8 cellular contexts compared by ENCODE assay signal in genomic region chr2:10120158-10120937, GRCh38. TPM values are rescaled to one million over a fixed set of nuclear protein-coding genes. Genes with fewer than 3 reads are reported as not detected.
DNase-seq lines count a peak whose midpoint lies in the region; ATAC-seq and TF ChIP-seq lines count a peak whose summit lies in the region.

No MANE protein-coding gene starts in this region.

- H3K79me2 ChIP-seq in GM23338 (replicated peaks; ENCODE audit: insufficient read depth) (peaks cover 37% of the 10 kb centered on the region), Karpas-422 (ENCODE audit: low read length) (peaks cover 50% of the 10 kb centered on the region), fibroblast of lung (ENCODE audit: control insufficient read depth, insufficient read depth, low read length) (peaks cover 22% of the 10 kb centered on the region)

- CTCF ChIA-PET in Panc1 (lab: Charles Lee) = interaction anchor here (0.9 kb wide), 1 partner anchor 48 kb away, joined by 4 read pairs; no protein-coding TSS in a partner anchor

- peaks cover 11% of the 10 kb centered on the region for H3K27me3 Mint-ChIP-seq in GM23338 (ENCODE audit: insufficient read depth, low read depth, poor library complexity)
- peaks cover 8% of the 10 kb centered on the region for H3K27me3 Mint-ChIP-seq in activated T-cell treated with anti-CD3 and anti-CD28 coated beads, Interleukin-2, amount 50 U/mL, for 4 hours (ENCODE audit: low read depth)
- H3K27me3 Mint-ChIP-seq in naive thymus-derived CD8-positive, alpha-beta T cell = peaks cover 6 to 25% (median 13%) of the 10 kb centered on the region in 5 donors
- H3K27me3 Mint-ChIP-seq in stimulated activated naive B cell treated with anti-CD40 and anti-IgM and Interleukin-4, amounts not matched to agents 10 μg/mL and 1 μg/mL and 100 μg/mL, for 72 hours = peaks cover 9 to 12% of the 10 kb centered on the region in 2 donors

- H3K4me1 ChIP-seq in GM23338 (ENCODE audit: insufficient read depth) = peaks cover 19% of the 10 kb centered on the region
- peaks cover 39% of the 10 kb centered on the region for H3K4me1 ChIP-seq in Karpas-422 (ENCODE audit: low read length)
- peaks cover 30% of the 10 kb centered on the region for H3K4me1 ChIP-seq in Panc1 (ENCODE audit: control insufficient read depth, insufficient read depth, low read length)
- H3K4me1 ChIP-seq in fibroblast of lung (ENCODE audit: control insufficient read depth, extremely low read depth, insufficient read depth, low read length) = peaks cover 12% of the 10 kb centered on the region

- H3K36me3 Mint-ChIP-seq in GM23338 (ENCODE audit: low read depth) = peaks cover 24% of the 10 kb centered on the region
- H3K36me3 Mint-ChIP-seq in activated T-cell treated with anti-CD3 and anti-CD28 coated beads, Interleukin-2, amount 50 U/mL, for 4 hours (ENCODE audit: insufficient read depth) = no peaks in the 10 kb centered on the region
- no peaks in the 10 kb centered on the region for H3K36me3 Mint-ChIP-seq in naive thymus-derived CD8-positive, alpha-beta T cell
- H3K36me3 Mint-ChIP-seq in stimulated activated naive B cell treated with anti-CD40 and anti-IgM and Interleukin-4, amounts not matched to agents 10 μg/mL and 1 μg/mL and 100 μg/mL, for 72 hours = peaks cover 6 to 14% of the 10 kb centered on the region in 2 donors

- no peaks in the 10 kb centered on the region for H3K9me2 ChIP-seq in GM23338 (ENCODE audit: insufficient read depth)
- no peaks in the 10 kb centered on the region for H3K9me2 ChIP-seq in Karpas-422 (replicated peaks; ENCODE audit: insufficient read depth, low read length)

- H3K36me3 ChIP-seq in GM23338 (ENCODE audit: insufficient read depth) = peaks cover 14% of the 10 kb centered on the region
- peaks cover 18% of the 10 kb centered on the region for H3K36me3 ChIP-seq in Karpas-422 (ENCODE audit: insufficient read depth, low read length)
- H3K36me3 ChIP-seq in Panc1 (ENCODE audit: control insufficient read depth, insufficient read depth, low read length) = peaks cover 8% of the 10 kb centered on the region
- H3K36me3 ChIP-seq in fibroblast of lung (ENCODE audit: control insufficient read depth, insufficient read depth, low read length) = no peaks in the 10 kb centered on the region

- H2AFZ ChIP-seq in GM23338 = 0 out of 2 replicates have a peak overlapping the region, but pooled peaks have one; percentile 33
- H2AFZ ChIP-seq in Karpas-422 (ENCODE audit: low read length) = peak overlapping the region; percentile 39
- peak overlapping the region; percentile 88 for H2AFZ ChIP-seq in fibroblast of lung (ENCODE audit: low read length)

- intact Hi-C loops in Panc1 (cut with micrococcal nuclease; ENCODE audit: unreplicated experiment) = loop anchor here (10.0 kb wide), 1 partner anchor 46 kb away; no protein-coding TSS in a partner anchor

- H3K4me1 Mint-ChIP-seq in GM23338 = peaks cover 18% of the 10 kb centered on the region
- H3K4me1 Mint-ChIP-seq in activated T-cell treated with anti-CD3 and anti-CD28 coated beads, Interleukin-2, amount 50 U/mL, for 4 hours (ENCODE audit: low read depth) = peaks cover 41% of the 10 kb centered on the region
- peaks cover 13 to 44% (median 35%) of the 10 kb centered on the region in 4 donors for H3K4me1 Mint-ChIP-seq in naive thymus-derived CD8-positive, alpha-beta T cell
- peaks cover 15 to 32% of the 10 kb centered on the region in 2 donors for H3K4me1 Mint-ChIP-seq in stimulated activated naive B cell treated with anti-CD40 and anti-IgM and Interleukin-4, amounts not matched to agents 10 μg/mL and 1 μg/mL and 100 μg/mL, for 72 hours

- H3K27me3 ChIP-seq in GM23338 (ENCODE audit: insufficient read depth) (no peaks in the 10 kb centered on the region), Karpas-422 (ENCODE audit: low read length) (no peaks in the 10 kb centered on the region), Panc1 (ENCODE audit: control insufficient read depth, insufficient read depth, low read length) (no peaks in the 10 kb centered on the region), fibroblast of lung (ENCODE audit: control insufficient read depth, insufficient read depth, low read length) (no peaks in the 10 kb centered on the region)

- H3K9me3 Mint-ChIP-seq in GM23338 = no peaks in the 10 kb centered on the region; the same call in 1 of the 3 replicates
- no peaks in the 10 kb centered on the region for H3K9me3 Mint-ChIP-seq in activated T-cell treated with anti-CD3 and anti-CD28 coated beads, Interleukin-2, amount 50 U/mL, for 4 hours
- no peaks in the 10 kb centered on the region for H3K9me3 Mint-ChIP-seq in naive thymus-derived CD8-positive, alpha-beta T cell
- H3K9me3 Mint-ChIP-seq in stimulated activated naive B cell treated with anti-CD40 and anti-IgM and Interleukin-4, amounts not matched to agents 10 μg/mL and 1 μg/mL and 100 μg/mL, for 72 hours = no peaks in the 10 kb centered on the region

- peak overlapping the region; percentile 98 for H3K27ac Mint-ChIP-seq in GM23338
- peak overlapping the region; percentile 77 to 98 (median 92) for H3K27ac Mint-ChIP-seq in naive thymus-derived CD8-positive, alpha-beta T cell
- peak overlapping the region; percentile 99 for H3K27ac Mint-ChIP-seq in stimulated activated naive B cell treated with anti-CD40 and anti-IgM and Interleukin-4, amounts not matched to agents 10 μg/mL and 1 μg/mL and 100 μg/mL, for 72 hours

- peak; percentile 99 for DNase-seq in Daoy (ENCODE audit: low read depth)
- peak; percentile 98 for DNase-seq in GM23338 (ENCODE audit: low spot score)
- peak; percentile 98 for DNase-seq in Karpas-422
- no peak for DNase-seq in Panc1 (ENCODE audit: low read depth, low spot score)
- peak; percentile 90 for DNase-seq in activated T-cell treated with anti-CD3 and anti-CD28 coated beads, Interleukin-2, amount 50 U/mL, for 4 hours
- DNase-seq in fibroblast of lung (ENCODE audit: low read depth in 2 of 2) = peak; percentile 78 to 91
- peak; percentile 82 to 94 (median 88) for DNase-seq in naive thymus-derived CD8-positive, alpha-beta T cell
- peak; percentile 88 for DNase-seq in stimulated activated naive B cell treated with anti-CD40 and anti-IgM and Interleukin-4, amounts not matched to agents 10 μg/mL and 1 μg/mL and 100 μg/mL, for 72 hours

- H3K27ac ChIP-seq in GM23338 (ENCODE audit: low read depth) (peak overlapping the region; percentile 94), Karpas-422 (ENCODE audit: low read length) (peak overlapping the region; percentile 83), Panc1 (ENCODE audit: low read length) (peak overlapping the region; percentile 100), fibroblast of lung (ENCODE audit: insufficient read depth, low read length) (peak overlapping the region; percentile 82)

- TF ChIP-seq CTCF in GM23338 (conservative IDR thresholded peaks at IDR 0.05; ENCODE audit: low read depth in 2 of 2) = no peak
- TF ChIP-seq CTCF in Panc1 (IDR thresholded peaks at IDR 0.05) = no peak
- no peak for TF ChIP-seq CTCF in fibroblast of lung (conservative IDR thresholded peaks at IDR 0.05 in 1 of 2, IDR thresholded peaks at IDR 0.05 in 1 of 2; ENCODE audit: low read depth in 1 of 2, low read length in 2 of 2)

- peak overlapping the region; percentile 89 for H3K4me3 Mint-ChIP-seq in GM23338
- peak overlapping the region; percentile 86 for H3K4me3 Mint-ChIP-seq in activated T-cell treated with anti-CD3 and anti-CD28 coated beads, Interleukin-2, amount 50 U/mL, for 4 hours
- H3K4me3 Mint-ChIP-seq in naive thymus-derived CD8-positive, alpha-beta T cell = peak overlapping the region; percentile 90 to 99 (median 97)
- peak overlapping the region; percentile 97 to 99 for H3K4me3 Mint-ChIP-seq in stimulated activated naive B cell treated with anti-CD40 and anti-IgM and Interleukin-4, amounts not matched to agents 10 μg/mL and 1 μg/mL and 100 μg/mL, for 72 hours

- H4K20me1 ChIP-seq in GM23338 (replicated peaks; ENCODE audit: insufficient read depth) = peaks cover 10% of the 10 kb centered on the region
- H4K20me1 ChIP-seq in Karpas-422 (ENCODE audit: insufficient read depth, low read depth, low read length) = peaks cover 14% of the 10 kb centered on the region
- no peaks in the 10 kb centered on the region for H4K20me1 ChIP-seq in fibroblast of lung (ENCODE audit: control insufficient read depth, extremely low read depth, insufficient read depth, low read length)

- peaks cover 19% of the 10 kb centered on the region; the same call in 1 of the 2 replicates for H3F3A ChIP-seq in GM23338 (replicated peaks; ENCODE audit: low read depth)

- H3K4me3 ChIP-seq in GM23338 (peak overlapping the region; percentile 70), Karpas-422 (ENCODE audit: low read length) (peak overlapping the region; percentile 97), Panc1 (ENCODE audit: low read depth in 2 of 2, low read length in 2 of 2) (peak overlapping the region; percentile 54 to 72), fibroblast of lung (replicated peaks in 1 of 4; ENCODE audit: control extremely low read depth in 1 of 4, insufficient read depth in 1 of 4, low read depth in 3 of 4, low read length in 4 of 4) (peak overlapping the region; percentile 64 to 77 (median 71))

- ATAC-seq in GM23338 = peak; percentile 65
- ATAC-seq in Panc1 = peak; percentile 78
- ATAC-seq in activated T-cell treated with anti-CD3 and anti-CD28 coated beads, Interleukin-2, amount 50 U/mL, for 4 hours = peak; percentile 73 to 77
- peak; percentile 83 to 86 for ATAC-seq in naive thymus-derived CD8-positive, alpha-beta T cell
- ATAC-seq in stimulated activated naive B cell treated with anti-CD40 and anti-IgM and Interleukin-4, amounts not matched to agents 10 μg/mL and 1 μg/mL and 100 μg/mL, for 72 hours (replicated peaks) = peak; percentile 82

- in situ Hi-C loops in Panc1 (cut with HindIII; ENCODE audit: low pct_unique_long_range_greater_than_20kb, low sequenced_read_pairs) = loop anchor here (25.0 kb wide), 1 partner anchor 317 kb away; the partner anchor contains the start of gene ODC1

- peak overlapping the region; percentile 74 for H3K4me2 ChIP-seq in GM23338
- H3K4me2 ChIP-seq in Karpas-422 (ENCODE audit: low read depth, low read length, poor library complexity, severe bottlenecking) = peak overlapping the region; percentile 93
- H3K4me2 ChIP-seq in fibroblast of lung (ENCODE audit: extremely low read depth, insufficient read depth, low read length) = peak overlapping the region; percentile 90

- POLR2A ChIA-PET in Panc1 (lab: Charles Lee) = interaction anchor here (0.9 kb wide), 1 partner anchor 325 kb away, joined by 3 read pairs; no protein-coding TSS in a partner anchor
- POLR2A ChIA-PET in naive thymus-derived CD8-positive, alpha-beta T cell (lab: Charles Lee) = interaction anchor here (0.6 to 1.3 kb wide), 4 partner anchors 308 to 329 kb away, joined by 3 to 5 read pairs (median 3); partner anchors contain the start of gene ODC1

- BruUV-seq in Panc1 (replicated peaks; lab: Mats Ljungman, UMichigan) = TSS peak; percentile 33

- H3K9me3 ChIP-seq in Karpas-422 (ENCODE audit: low read length) = no peaks in the 10 kb centered on the region
- H3K9me3 ChIP-seq in Panc1 (ENCODE audit: control insufficient read depth, insufficient read depth, low read depth, low read length) = no peaks in the 10 kb centered on the region
- no peaks in the 10 kb centered on the region for H3K9me3 ChIP-seq in fibroblast of lung (ENCODE audit: control insufficient read depth, insufficient read depth, low read depth, low read length)

- H3K9ac ChIP-seq in Karpas-422 (ENCODE audit: low read length) = peak overlapping the region; percentile 87
- H3K9ac ChIP-seq in fibroblast of lung (ENCODE audit: insufficient read depth, low read length) = peak overlapping the region; percentile 66

RNA-seq across cellular contexts. Expression of gene RRM2, which starts 2.2 kb away (rescaled TPM):
- 155 and 162 TPM in 2 replicates for total RNA-seq in Daoy (2014; rRNA removed; shearing (Covaris generic))
- total RNA-seq in GM23338 (2014; rRNA removed; shearing (Covaris generic)) = 118 and 119 TPM in 2 replicates
- polyA plus RNA-seq in GM23338 (2016; fragmentation: Nextera tagmentation; extraction: Ambion mirVana) = 84.3 and 108 TPM in 2 replicates
- total RNA-seq in Karpas-422 (2014; rRNA removed; shearing (Covaris generic); ENCODE audit: low replicate concordance) = 22.6 and 24.8 TPM in 2 replicates
- 294 TPM for total RNA-seq in Panc1 (2021; ENCODE audit: unreplicated experiment)
- 119 TPM for polyA plus RNA-seq in Panc1 (2012; ENCODE audit: insufficient read length)
- total RNA-seq in activated T-cell treated with anti-CD3 and anti-CD28 coated beads, Interleukin-2, amount 50 U/mL, for 4 hours = 10 to 100 TPM; 40.9 to 54.9 (median 51.6) TPM
- total RNA-seq in fibroblast of lung = 1.5 and 6.1 TPM in 2 replicates
- polyA plus RNA-seq in fibroblast of lung = 36.3 and 119 TPM in 2 replicates
- polyA plus RNA-seq in fibroblast of lung (2012) = 25.6 and 115 TPM in 2 replicates
- 7.6 and 36.1 TPM in 2 replicates for polyA minus RNA-seq in fibroblast of lung (ENCODE audit: low replicate concordance)
- total RNA-seq in naive thymus-derived CD8-positive, alpha-beta T cell = 1 to 10 TPM in 1 of 2 experiments, under 1 TPM in 1; 0.66 to 1.4 TPM
- under 1 TPM in 1 of 3 donors, not detected in 2; 0.58 TPM for polyA plus RNA-seq in naive thymus-derived CD8-positive, alpha-beta T cell

RNA-seq across cellular contexts. Expression of gene CYS1, which starts 40.1 kb away (rescaled TPM):
- total RNA-seq in Daoy (2014; rRNA removed; shearing (Covaris generic)) = 2.1 and 5.1 TPM in 2 replicates
- 0.04 and 0.31 TPM in 2 replicates for total RNA-seq in GM23338 (2014; rRNA removed; shearing (Covaris generic))
- polyA plus RNA-seq in GM23338 (2016; fragmentation: Nextera tagmentation; extraction: Ambion mirVana) (0.30 and 0.32 TPM in 2 replicates), fibroblast of lung (0.31 and 0.37 TPM in 2 replicates)
- 0.54 TPM in 1 of 2 replicates, not detected in the other for total RNA-seq in Karpas-422 (2014; rRNA removed; shearing (Covaris generic); ENCODE audit: low replicate concordance)
- total RNA-seq in Panc1 (2021; ENCODE audit: unreplicated experiment) (20.4 TPM), fibroblast of lung (1.5 and 5.1 TPM in 2 replicates)
- 28.5 TPM for polyA plus RNA-seq in Panc1 (2012; ENCODE audit: insufficient read length)
- under 1 TPM in 1 of 3 donors, not detected in 2; 0.08 TPM for total RNA-seq in activated T-cell treated with anti-CD3 and anti-CD28 coated beads, Interleukin-2, amount 50 U/mL, for 4 hours
- 0.65 and 0.92 TPM in 2 replicates for polyA plus RNA-seq in fibroblast of lung (2012)
- 0.39 TPM in 1 of 2 replicates, not detected in the other for polyA minus RNA-seq in fibroblast of lung (ENCODE audit: low replicate concordance)
- not detected for total RNA-seq in naive thymus-derived CD8-positive, alpha-beta T cell
- not detected for polyA plus RNA-seq in naive thymus-derived CD8-positive, alpha-beta T cell

Comparison
In these comparisons a context has a peak if more than half of its experiments do, and no peak if none do; other contexts are left out.
1. H2AFZ ChIP-seq: peak in every context shown above with its lines; median percentile 88 in fibroblast of lung; 39 in Karpas-422; 33 in GM23338.